7 cellular contexts compared by ENCODE assay signal in the genomic region with DNA sequence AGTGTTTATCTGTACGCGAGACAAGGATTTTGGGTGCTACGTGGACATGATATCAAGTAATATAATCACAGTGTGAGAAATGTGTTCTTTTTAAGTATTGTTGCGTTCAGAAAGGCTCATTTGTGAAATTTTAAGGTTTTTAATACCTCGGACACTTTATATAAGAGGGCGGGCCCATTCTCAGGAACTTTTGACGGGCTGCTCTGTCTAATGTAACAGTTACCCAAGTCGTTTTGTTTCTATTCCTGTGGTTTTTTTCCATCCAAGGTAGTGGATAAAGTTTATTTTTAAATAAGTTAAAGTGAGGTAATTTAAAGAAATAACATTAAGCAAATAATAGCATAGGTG. TPM values are rescaled to one million over a fixed set of nuclear protein-coding genes. Genes with fewer than 3 reads are reported as not detected.
DNase-seq lines count a peak whose midpoint lies in the region; FAIRE-seq and TF ChIP-seq lines count a peak whose summit lies in the region.

No MANE protein-coding gene starts in this region.

- no peaks in the 10 kb centered on the region for H3K9me3 Mint-ChIP-seq in activated naive CD8-positive, alpha-beta T cell treated with anti-CD3 and anti-CD28 coated beads for 36 hours

- H3K9me3 ChIP-seq in HUES6 (ENCODE audit: control insufficient read depth, insufficient read depth, low read depth, low read length) (no peaks in the 10 kb centered on the region), keratinocyte (ENCODE audit: control insufficient read depth, low read depth, low read length) (no peaks in the 10 kb centered on the region), stomach smooth muscle (ENCODE audit: control insufficient read depth in 2 of 2, low read length in 2 of 2) (no peaks in the 10 kb centered on the region)

- H3K27me3 Mint-ChIP-seq in activated naive CD8-positive, alpha-beta T cell treated with anti-CD3 and anti-CD28 coated beads for 36 hours, result peaks cover 5% of the 10 kb centered on the region

- no peak for TF ChIP-seq CTCF in keratinocyte (optimal IDR thresholded peaks at IDR 0.05 in 1 of 3, IDR thresholded peaks at IDR 0.05 in 1 of 3, conservative IDR thresholded peaks at IDR 0.05 in 1 of 3; ENCODE audit: extremely low read depth in 1 of 3, insufficient read depth in 2 of 3, low read length in 3 of 3)

- H3K27ac Mint-ChIP-seq in activated naive CD8-positive, alpha-beta T cell treated with anti-CD3 and anti-CD28 coated beads for 36 hours, result peak overlapping the region; percentile 98

- peak overlapping the region; percentile 82 for H3K4me2 ChIP-seq in keratinocyte (ENCODE audit: control insufficient read depth, extremely low read depth, insufficient read depth, low read depth, low read length)

- no peaks in the 10 kb centered on the region for H4K20me1 ChIP-seq in keratinocyte (ENCODE audit: control insufficient read depth, extremely low read depth, insufficient read depth, low read length)

- H3K36me3 ChIP-seq in HUES6 (ENCODE audit: control insufficient read depth, insufficient read depth, low read length) (peaks cover 42% of the 10 kb centered on the region), keratinocyte (ENCODE audit: control insufficient read depth in 2 of 2, extremely low read depth in 1 of 2, insufficient read depth in 2 of 2, low read length in 2 of 2) (peaks cover 3 to 19% of the 10 kb centered on the region in 2 experiments), stomach smooth muscle (ENCODE audit: control insufficient read depth in 2 of 2, insufficient read depth in 2 of 2, low read length in 2 of 2) (peaks cover 5 to 20% of the 10 kb centered on the region in 2 donors)

- H3K79me2 ChIP-seq in keratinocyte (ENCODE audit: control insufficient read depth, insufficient read depth, low read length), result peaks cover 40% of the 10 kb centered on the region

- peaks cover 27% of the 10 kb centered on the region for H3K4me1 Mint-ChIP-seq in activated naive CD8-positive, alpha-beta T cell treated with anti-CD3 and anti-CD28 coated beads for 36 hours

- peak overlapping the region; percentile 69; the same call in 1 of the 2 replicates for H3K27ac ChIP-seq in HUES6 (ENCODE audit: low read depth, low read length)
- peak overlapping the region; percentile 94 for H3K27ac ChIP-seq in keratinocyte (ENCODE audit: control insufficient read depth, insufficient read depth, low read length)
- peak overlapping the region; percentile 87 for H3K27ac ChIP-seq in stomach smooth muscle (ENCODE audit: low read length)

- peak overlapping the region; percentile 91 for H3K4me3 ChIP-seq in HUES6 (ENCODE audit: low read depth, low read length)
- peak overlapping the region; percentile 81 to 100 (median 99) for H3K4me3 ChIP-seq in keratinocyte (ENCODE audit: control insufficient read depth in 2 of 3, extremely low read depth in 1 of 3, insufficient read depth in 2 of 3, low read depth in 1 of 3, low read length in 3 of 3)
- H3K4me3 ChIP-seq in stomach smooth muscle (ENCODE audit: low read length in 2 of 2), result peak overlapping the region; percentile 71 to 98

- H3K9ac ChIP-seq in HUES6 (ENCODE audit: low read length), result peak overlapping the region; percentile 92
- H3K9ac ChIP-seq in keratinocyte (ENCODE audit: control insufficient read depth, extremely low read depth, insufficient read depth, low read length), result peak overlapping the region; percentile 97
- peak overlapping the region; percentile 96 to 97 for H3K9ac ChIP-seq in stomach smooth muscle (ENCODE audit: low read length in 2 of 2)

- DNase-seq in activated naive CD8-positive, alpha-beta T cell treated with anti-CD3 and anti-CD28 coated beads for 36 hours, result no peak
- DNase-seq in keratinocyte (ENCODE audit: low read depth, low spot score), result no peak
- DNase-seq in AG08395 (ENCODE audit: low spot score), result no peak
- no peak for DNase-seq in NCI-H2171 treated with DMSO at 0.1 percent for 48 hours (lab: John Stamatoyannopoulos, UW)
- no peak for DNase-seq in T1000 (lab: John Stamatoyannopoulos, UW)

- dilution Hi-C loops in keratinocyte (cut with MboI; ENCODE audit: extremely low pct_ligation_motif_present, low sequenced_read_pairs), result no loop called here

- peaks cover 13% of the 10 kb centered on the region for H3K4me1 ChIP-seq in HUES6 (ENCODE audit: control insufficient read depth, insufficient read depth, low read length)
- peaks cover 23% of the 10 kb centered on the region for H3K4me1 ChIP-seq in keratinocyte (ENCODE audit: control insufficient read depth, extremely low read depth, insufficient read depth, low read length)
- peaks cover 16% of the 10 kb centered on the region for H3K4me1 ChIP-seq in stomach smooth muscle (ENCODE audit: control insufficient read depth, insufficient read depth, low read length)

- H3K27me3 ChIP-seq in HUES6 (ENCODE audit: control insufficient read depth, insufficient read depth, low read length) (0 out of 2 replicates have a peak, but pooled peaks cover 3% of the 10 kb centered on the region), keratinocyte (ENCODE audit: control insufficient read depth, extremely low read depth, insufficient read depth, low read length) (no peaks in the 10 kb centered on the region), stomach smooth muscle (ENCODE audit: control insufficient read depth in 1 of 2, insufficient read depth in 2 of 2, low read length in 2 of 2) (no peaks in the 10 kb centered on the region)

- FAIRE-seq in keratinocyte (lab: Jason Lieb, UNC), result no peak

- H3K4me3 Mint-ChIP-seq in activated naive CD8-positive, alpha-beta T cell treated with anti-CD3 and anti-CD28 coated beads for 36 hours, result peak overlapping the region; percentile 94

- peaks cover 26% of the 10 kb centered on the region for H3K36me3 Mint-ChIP-seq in activated naive CD8-positive, alpha-beta T cell treated with anti-CD3 and anti-CD28 coated beads for 36 hours

- H2AFZ ChIP-seq in keratinocyte (ENCODE audit: control insufficient read depth, low read length), result peak overlapping the region; percentile 92

- no peaks in the 10 kb centered on the region for H3K9me1 ChIP-seq in keratinocyte (ENCODE audit: control insufficient read depth, extremely low read depth, insufficient read depth, low read length)

RNA-seq across cellular contexts. Expression of a gene that starts 0.5 kb away (rescaled TPM):
- 10 to 100 TPM; 66.5 to 67.3 TPM for total RNA-seq in activated naive CD8-positive, alpha-beta T cell treated with anti-CD3 and anti-CD28 coated beads for 36 hours
- polyA plus RNA-seq in keratinocyte, result 55.3 to 93.7 TPM (median 72.8 TPM) in 3 replicates
- 69.6 TPM for polyA plus RNA-seq in keratinocyte (2011; ENCODE audit: low read depth)
- 89.3 and 141 TPM in 2 replicates for polyA plus RNA-seq in keratinocyte (2011; cell fraction: cytosol; rRNA removed)
- 42.5 and 77.9 TPM in 2 replicates for polyA plus RNA-seq in keratinocyte (2011; cell fraction: nucleus; rRNA removed)
- 102 and 103 TPM in 2 replicates for polyA plus RNA-seq in keratinocyte (2012; ENCODE audit: low replicate concordance)
- polyA minus RNA-seq in keratinocyte, result 3.2 to 17.1 TPM (median 7.2 TPM) in 3 replicates
- 27.8 TPM for polyA minus RNA-seq in keratinocyte (2011; cell fraction: cytosol; rRNA and poly(A)+ RNA removed)
- polyA minus RNA-seq in keratinocyte (2011; cell fraction: nucleus; rRNA and poly(A)+ RNA removed), result 2.6 and 10.9 TPM in 2 replicates
